Comparison of ENCODE assay signal across 1 cellular context in genomic region chr20:63536997-63537524, GRCh38.
TF ChIP-seq lines count a peak whose summit lies in the region.

Gene PTK6 (minus strand): TSS chr20:63537376. CDS start chr20:63537314, 62 bp downstream.

TF ChIP-seq in GM23338, 12 proteins besides CTCF, POLR2A, EP300 and RAD21 (continued from another document):
- TF ChIP-seq REST (IDR thresholded peaks at IDR 0.05; ENCODE audit: unreplicated experiment) (no peak), NANOG (IDR thresholded peaks at IDR 0.05; ENCODE audit: borderline replicate concordance) (no peak)
